In genomic region chr3:70531063-70531657, GRCh38 we compare ENCODE assay signal across 8 cellular contexts.
A peak's percentile ranks its signal among the peaks of the same experiment; 100 is the strongest.
DNase-seq lines count a peak whose midpoint lies in the region; ATAC-seq and TF ChIP-seq lines count a peak whose summit lies in the region.

No MANE protein-coding gene starts in this region.

- H3K27me3 ChIP-seq in gastroesophageal sphincter (no peaks in the 10 kb centered on the region), thyroid gland (no peaks in the 10 kb centered on the region)

- ATAC-seq in natural killer cell: no peak
- no peak for ATAC-seq in natural killer cell treated with Interleukin-12 subunit alpha and Interleukin-12 subunit beta and Interleukin-15 and Interleukin-18, amount 100 ng/mL, for 72 hours
- no peak for ATAC-seq in gastroesophageal sphincter
- ATAC-seq in GM21825 (IDR thresholded peaks at IDR 0.05; ENCODE audit: unreplicated experiment): no peak

- no peak overlapping the region for H3K4me3 Mint-ChIP-seq in natural killer cell
- no peak overlapping the region for H3K4me3 Mint-ChIP-seq in natural killer cell treated with Interleukin-12 subunit alpha and Interleukin-12 subunit beta and Interleukin-15 and Interleukin-18, amount 100 ng/mL, for 72 hours

- H3K4me3 ChIP-seq in gastroesophageal sphincter: no peak overlapping the region
- no peak overlapping the region for H3K4me3 ChIP-seq in thyroid gland (replicated peaks in 1 of 3)

- 40 to 50% methylated on average over 4 of the region's 4 CpGs for WGBS in gastroesophageal sphincter (ENCODE audit: low coverage in 1 of 2), 2 donors
- WGBS in thyroid gland, 2 donors: 52 to 53% methylated on average over 4 of the region's 4 CpGs

- H3K4me1 ChIP-seq in gastroesophageal sphincter: peaks cover 0 to 44% (median 0%) of the 10 kb centered on the region in 3 donors
- peaks cover 25 to 34% of the 10 kb centered on the region in 2 donors for H3K4me1 ChIP-seq in thyroid gland

- DNase-seq in natural killer cell (no peak), SK-N-DZ (ENCODE audit: low spot score) (peak; percentile 7), thyroid gland (no peak), GM19238 (ENCODE audit: insufficient read length, low spot score) (no peak), posterior cingulate gyrus (no peak)
- DNase-seq in natural killer cell treated with Interleukin-12 subunit alpha and Interleukin-12 subunit beta and Interleukin-15 and Interleukin-18, amount 100 ng/mL, for 72 hours (ENCODE audit: low spot score): no peak

- no peaks in the 10 kb centered on the region for H3K9me3 Mint-ChIP-seq in natural killer cell
- H3K9me3 Mint-ChIP-seq in natural killer cell treated with Interleukin-12 subunit alpha and Interleukin-12 subunit beta and Interleukin-15 and Interleukin-18, amount 100 ng/mL, for 72 hours: no peaks in the 10 kb centered on the region

- H3K4me1 Mint-ChIP-seq in natural killer cell: no peaks in the 10 kb centered on the region
- no peaks in the 10 kb centered on the region for H3K4me1 Mint-ChIP-seq in natural killer cell treated with Interleukin-12 subunit alpha and Interleukin-12 subunit beta and Interleukin-15 and Interleukin-18, amount 100 ng/mL, for 72 hours (ENCODE audit: low read depth in 2 of 2)

- H3K27me3 Mint-ChIP-seq in natural killer cell (ENCODE audit: low read depth in 2 of 2): peaks cover 4 to 16% of the 10 kb centered on the region in 2 donors
- peaks cover 0 to 7% of the 10 kb centered on the region in 2 donors for H3K27me3 Mint-ChIP-seq in natural killer cell treated with Interleukin-12 subunit alpha and Interleukin-12 subunit beta and Interleukin-15 and Interleukin-18, amount 100 ng/mL, for 72 hours

- no peaks in the 10 kb centered on the region for H3K36me3 Mint-ChIP-seq in natural killer cell
- no peaks in the 10 kb centered on the region for H3K36me3 Mint-ChIP-seq in natural killer cell treated with Interleukin-12 subunit alpha and Interleukin-12 subunit beta and Interleukin-15 and Interleukin-18, amount 100 ng/mL, for 72 hours

- TF ChIP-seq EP300 in gastroesophageal sphincter (IDR thresholded peaks at IDR 0.05): no peak

- intact Hi-C loops in natural killer cell (cut with micrococcal nuclease): loop anchor here (1.0 kb wide), 1 partner anchor 1055 kb away; no protein-coding TSS in a partner anchor
- intact Hi-C loops in thyroid gland (cut with DNase I): no loop called here
- intact Hi-C loops in posterior cingulate gyrus (cut with DNase I): loop anchor here (5.0 kb wide), 2 partner anchors 1056 to 1121 kb away; no protein-coding TSS in a partner anchor

- H3K9me3 ChIP-seq in gastroesophageal sphincter (no peaks in the 10 kb centered on the region), thyroid gland (no peaks in the 10 kb centered on the region)

- H3K27ac ChIP-seq in gastroesophageal sphincter: peak overlapping the region in 2 of 4 donors; percentile 34 to 67
- peak overlapping the region; percentile 42 to 81 (median 56) for H3K27ac ChIP-seq in thyroid gland

- TF ChIP-seq CTCF in natural killer cell (IDR thresholded peaks at IDR 0.05) (peak; percentile 31), gastroesophageal sphincter (IDR thresholded peaks at IDR 0.05) (peak; percentile 47 to 74 (median 71)), thyroid gland (IDR thresholded peaks at IDR 0.05) (peak; percentile 5 to 81 (median 49))

- H3K36me3 ChIP-seq in gastroesophageal sphincter (no peaks in the 10 kb centered on the region), thyroid gland (no peaks in the 10 kb centered on the region)

- no peak overlapping the region for H3K27ac Mint-ChIP-seq in natural killer cell
- no peak overlapping the region for H3K27ac Mint-ChIP-seq in natural killer cell treated with Interleukin-12 subunit alpha and Interleukin-12 subunit beta and Interleukin-15 and Interleukin-18, amount 100 ng/mL, for 72 hours

- no peak for TF ChIP-seq POLR2A in gastroesophageal sphincter (IDR thresholded peaks at IDR 0.05)
- no peak for TF ChIP-seq POLR2A in thyroid gland (IDR thresholded peaks at IDR 0.05)
